ENCODE assay signal across 9 cellular contexts in the genomic region with DNA sequence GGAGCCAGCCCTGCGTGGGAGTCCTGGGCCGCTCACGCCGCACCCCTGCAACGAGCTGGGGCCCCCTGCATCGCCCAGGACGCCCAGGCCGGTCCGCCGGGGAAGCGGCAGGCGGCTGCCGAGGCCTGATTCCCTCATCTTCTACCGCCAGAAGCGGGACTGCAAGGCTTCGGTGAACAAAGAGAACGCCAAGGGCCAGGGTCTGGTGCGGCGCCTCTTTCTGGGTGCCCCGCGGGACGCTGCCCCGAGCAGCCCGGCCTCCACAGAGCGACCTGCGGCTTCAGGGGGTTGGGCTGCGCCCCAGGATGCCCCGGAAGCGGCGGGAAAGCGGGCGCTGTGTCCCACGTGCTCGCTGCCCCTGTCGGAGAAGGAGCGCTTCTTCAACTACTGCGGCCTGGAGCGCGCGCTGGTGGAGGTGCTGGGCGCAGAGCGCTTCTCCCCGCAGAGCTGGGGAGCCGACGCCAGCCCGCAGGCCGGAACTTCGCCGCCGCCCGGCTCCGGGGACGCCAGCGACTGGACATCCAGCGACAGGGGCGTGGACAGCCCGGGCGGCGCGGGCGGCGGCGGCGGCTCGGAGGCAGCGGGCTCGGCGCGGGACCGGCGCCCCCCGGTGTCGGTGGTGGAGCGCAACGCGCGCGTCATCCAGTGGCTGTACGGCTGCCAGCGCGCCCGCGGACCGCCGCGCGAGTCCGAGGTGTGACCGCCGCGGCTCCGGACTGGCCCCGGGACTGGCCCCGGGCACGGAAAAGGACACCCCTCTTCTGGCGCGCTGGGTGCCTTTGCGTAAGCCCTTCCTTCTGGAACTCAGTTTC. TPM values are rescaled to one million over a fixed set of nuclear protein-coding genes. Genes with fewer than 3 reads are reported as not detected.
DNase-seq lines count a peak whose midpoint lies in the region; ATAC-seq, FAIRE-seq and TF ChIP-seq lines count a peak whose summit lies in the region.
"Had no signal": no experiment of that assay in that cellular context is flagged by ENCODE, and none has a peak within 500 bp of the region (broad histone marks: within the 10 kb centered on the region; RNA-seq: fewer than 3 reads in every experiment).

No MANE protein-coding gene starts in this region.

- H3K27me3 ChIP-seq in adipocyte (replicated peaks; ENCODE audit: control insufficient read depth, insufficient read depth, low read length) (peaks cover 39% of the 10 kb centered on the region), heart right ventricle (peaks cover 0 to 66% (median 0%) of the 10 kb centered on the region in 7 donors), parathyroid adenoma (ENCODE audit: control insufficient read depth, insufficient read depth, low read length) (no peaks in the 10 kb centered on the region)

- H3K36me3 ChIP-seq in adipocyte (ENCODE audit: control insufficient read depth, insufficient read depth, low read length, severe bottlenecking), result no peaks in the 10 kb centered on the region
- H3K36me3 ChIP-seq in heart right ventricle, result peaks cover 0 to 6% (median 0%) of the 10 kb centered on the region in 9 donors
- H3K36me3 ChIP-seq in parathyroid adenoma (ENCODE audit: control insufficient read depth, insufficient read depth, low read length), result no peaks in the 10 kb centered on the region

- H3K4me3 ChIP-seq in adipocyte (ENCODE audit: low read length) (peak overlapping the region; percentile 60), heart right ventricle (peak overlapping the region; percentile 29 to 70 (median 60)), parathyroid adenoma (ENCODE audit: low read depth, low read length) (peak overlapping the region; percentile 46)

- no peaks in the 10 kb centered on the region for H3K79me2 ChIP-seq in parathyroid adenoma

- peak overlapping the region; percentile 85 for H3K4me2 ChIP-seq in parathyroid adenoma (ENCODE audit: low read length)

- no peak overlapping the region for H3K9ac ChIP-seq in adipocyte (ENCODE audit: low read length)
- no peak overlapping the region for H3K9ac ChIP-seq in parathyroid adenoma

- H3K4me1 ChIP-seq in adipocyte (ENCODE audit: control insufficient read depth, insufficient read depth, low read length) (peaks cover 9% of the 10 kb centered on the region), heart right ventricle (peaks cover 27 to 76% (median 58%) of the 10 kb centered on the region in 9 donors), parathyroid adenoma (no peaks in the 10 kb centered on the region)

- intact Hi-C loops in heart right ventricle (cut with DNase I), result loop anchor here in 5 of 10 donors (1.0 to 10.0 kb wide), 5 partner anchors 49 to 163 kb away; partner anchors contain the start of gene PDIK1L (in 3 of the 5)

- 0 to 1% methylated on average over 78 to 98 of the region's 98 CpGs for WGBS in heart right ventricle, 2 donors

- DNase-seq in NCI-H748 (lab: John Stamatoyannopoulos, UW; ENCODE audit: unreplicated experiment) (peak; percentile 60), NCI-H748 treated with DMSO at 0.1 percent for 48 hours (lab: John Stamatoyannopoulos, UW) (no peak), OCI-M1 (lab: John Stamatoyannopoulos, UW) (peak; percentile 39), adipocyte (ENCODE audit: low read depth) (peak; percentile 77), heart right ventricle (peak; percentile 60 to 79), HTR-8/SVneo (ENCODE audit: insufficient read length, low spot score) (no peak)

- FAIRE-seq in HTR-8/SVneo (lab: Jason Lieb, UNC), result no peak
- FAIRE-seq: colon had no signal

- TF ChIP-seq CTCF in heart right ventricle (IDR thresholded peaks at IDR 0.05) (peak in 5 of 9 donors; percentile 13 to 53 (median 41)), parathyroid adenoma (IDR thresholded peaks at IDR 0.05) (no peak)

- peak overlapping the region; percentile 85 to 97 (median 93) for H3K27ac ChIP-seq in heart right ventricle
- peak overlapping the region; percentile 19 for H3K27ac ChIP-seq in parathyroid adenoma

- no peaks in the 10 kb centered on the region for H3K9me3 ChIP-seq in adipocyte (ENCODE audit: control insufficient read depth, low read length)
- no peaks in the 10 kb centered on the region for H3K9me3 ChIP-seq in heart right ventricle
- no peaks in the 10 kb centered on the region for H3K9me3 ChIP-seq in parathyroid adenoma (ENCODE audit: control insufficient read depth, low read length)

- peak overlapping the region; percentile 85 for H2AFZ ChIP-seq in parathyroid adenoma

- ATAC-seq in heart right ventricle (peak; percentile 19 to 65 (median 48)), GM18867 (IDR thresholded peaks at IDR 0.05; ENCODE audit: unreplicated experiment) (no peak)

RNA-seq across cellular contexts. Expression of gene FAM110D, which starts 2.7 kb away (rescaled TPM):
- total RNA-seq in heart right ventricle, result 1 to 10 TPM; 2.1 to 4.7 (median 3.1) TPM
- 1 to 10 TPM; 3.8 to 6.1 TPM for polyA plus RNA-seq in heart right ventricle

RNA-seq across cellular contexts. Expression of gene C1orf232, which starts 7.1 kb away (rescaled TPM):
- not detected for total RNA-seq in heart right ventricle
- not detected for polyA plus RNA-seq in heart right ventricle

RNA-seq across cellular contexts. Expression of gene ZNF593, which starts 8.1 kb away (rescaled TPM):
- 10 to 100 TPM; 10.7 to 26.0 (median 18.3) TPM for total RNA-seq in heart right ventricle
- polyA plus RNA-seq in heart right ventricle, result 100 to 1,000 TPM in 1 of 2 donors, 10 to 100 TPM in 1; 45.6 to 159 TPM

RNA-seq across cellular contexts. Expression of gene ZNF593OS, which starts 10.0 kb away (rescaled TPM):
- total RNA-seq in heart right ventricle, result not detected
- under 1 TPM in 1 of 2 donors, not detected in 1; 0.46 TPM for polyA plus RNA-seq in heart right ventricle

RNA-seq across cellular contexts. Expression of gene CNKSR1, which starts 15.7 kb away (rescaled TPM):
- 1 to 10 TPM in 9 of 10 donors, under 1 TPM in 1; 0.93 to 6.3 (median 2.1) TPM for total RNA-seq in heart right ventricle
- 1 to 10 TPM in 1 of 2 donors, under 1 TPM in 1; 0.84 to 5.7 TPM for polyA plus RNA-seq in heart right ventricle

Comparison
In these comparisons a context has a peak if more than half of its experiments do, and no peak if none do; other contexts are left out.
1. DNase-seq: peak in NCI-H748 (single experiment), OCI-M1 (single experiment), adipocyte (single experiment) and heart right ventricle (2 of 2); none in NCI-H748 treated with DMSO at 0.1 percent for 48 hours (single experiment) and HTR-8/SVneo (single experiment).
2. Peak in every context shown above with its lines, with median percentiles within 50 percentile points of each other: H3K4me3 ChIP-seq.